ENCODE assay signal across 10 cellular contexts in the genomic region with DNA sequence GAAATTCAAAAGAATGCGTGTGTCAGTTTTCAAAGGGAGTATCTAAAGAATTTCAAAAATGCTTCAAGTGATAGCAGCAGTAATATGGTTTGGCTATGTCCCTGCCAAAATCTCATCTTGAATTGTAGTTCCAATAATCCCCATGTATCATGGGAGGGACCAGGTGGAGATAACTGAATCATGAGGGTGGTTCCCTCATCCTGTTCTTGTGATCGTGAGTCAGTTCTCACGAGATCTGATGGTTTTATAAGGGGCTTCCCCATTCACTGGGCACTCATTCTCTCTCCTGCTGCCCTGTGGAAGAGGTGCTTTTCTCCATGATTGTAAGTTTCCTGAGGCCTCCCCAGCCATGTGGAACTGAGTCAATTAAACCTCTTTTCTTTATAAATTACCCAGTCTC. TPM values are rescaled to one million over a fixed set of nuclear protein-coding genes. Genes with fewer than 3 reads are reported as not detected.
"Had no signal": no experiment of that assay in that cellular context is flagged by ENCODE, and none has a peak within 500 bp of the region (broad histone marks: within the 10 kb centered on the region; RNA-seq: fewer than 3 reads in every experiment).

No MANE protein-coding gene starts in this region.

RNA-seq across cellular contexts. Expression of gene TEX26, which starts 5.3 kb away (rescaled TPM):
- total RNA-seq: activated CD4-positive, alpha-beta memory T cell treated with anti-CD3 and anti-CD28 coated beads, Interleukin-2, amount 10 ng/mL, durations not matched to agents 7 days and 5 days; activated naive CD8-positive, alpha-beta T cell treated with anti-CD3 and anti-CD28 coated beads, Interleukin-2, amount 10 ng/mL, durations not matched to agents 7 days and 5 days; glomerular endothelial cell; lower leg skin; neural crest cell; osteocyte; pulmonary artery endothelial cell; sigmoid colon had no signal
- polyA plus RNA-seq: aorta, sigmoid colon, urinary bladder had no signal

RNA-seq across cellular contexts. Expression of gene MEDAG, which starts 21.1 kb away (rescaled TPM):
- total RNA-seq: activated naive CD8-positive, alpha-beta T cell treated with anti-CD3 and anti-CD28 coated beads, Interleukin-2, amount 10 ng/mL, durations not matched to agents 7 days and 5 days; neural crest cell had no signal
